ENCODE assay signal across 1 cellular context in genomic region chr2:48601349-48601748, GRCh38.
TF ChIP-seq lines count a peak whose summit lies in the region.

No MANE protein-coding gene starts in this region.

TF ChIP-seq in SK-N-SH, 30 proteins besides CTCF, POLR2A, EP300 and RAD21 (continued from another document):
- TF ChIP-seq MEF2A (IDR thresholded peaks at IDR 0.05; ENCODE audit: borderline replicate concordance, low read depth) (no peak), EZH2phosphoT487 (IDR thresholded peaks at IDR 0.05; ENCODE audit: borderline replicate concordance, low read depth) (no peak), REST (IDR thresholded peaks at IDR 0.05; ENCODE audit: low read depth, low read length) (no peak), NRF1 (IDR thresholded peaks at IDR 0.05; ENCODE audit: low read depth, low read length) (no peak), SIN3A (IDR thresholded peaks at IDR 0.05; ENCODE audit: borderline replicate concordance, low read depth, low read length) (no peak), GATA2 (CRISPR knock-in tag; IDR thresholded peaks at IDR 0.05) (no peak), RXRA (IDR thresholded peaks at IDR 0.05; ENCODE audit: borderline replicate concordance, low read depth) (no peak)
TF ChIP-seq in SK-N-SH: peak in this region for 0.
